17 cellular contexts compared by ENCODE assay signal in the genomic region with DNA sequence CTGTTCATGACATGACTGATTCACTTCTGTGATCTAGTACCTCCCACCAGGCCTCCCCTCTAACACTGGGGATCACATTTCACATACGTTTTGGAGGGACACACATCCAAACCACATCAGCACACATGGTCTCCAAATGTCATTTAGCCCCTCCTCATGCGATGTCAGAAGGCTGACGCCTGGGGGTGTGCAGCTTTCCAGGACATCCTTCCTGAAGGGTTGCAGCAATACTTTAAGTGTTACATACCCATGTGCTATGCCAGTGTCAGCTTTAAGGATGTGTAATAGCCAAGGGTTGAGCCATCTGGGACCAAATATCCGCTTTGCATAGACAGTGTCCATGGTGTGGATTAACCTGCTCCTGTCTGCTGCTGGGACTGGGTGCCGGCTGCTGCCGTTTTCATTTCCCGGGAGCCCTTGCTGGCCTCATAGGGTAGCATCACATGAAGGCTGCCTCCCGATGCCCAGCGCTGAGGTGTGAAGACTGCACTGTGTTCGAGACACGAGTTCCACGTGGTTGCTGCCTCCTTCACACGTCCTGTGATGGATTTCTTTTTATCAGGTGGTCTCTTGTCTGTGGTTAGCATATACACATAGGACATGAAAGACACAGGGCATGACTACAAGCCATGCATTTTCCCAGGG.
DNase-seq lines count a peak whose midpoint lies in the region; ATAC-seq and TF ChIP-seq lines count a peak whose summit lies in the region.
"Had no signal": no experiment of that assay in that cellular context is flagged by ENCODE, and none has a peak within 500 bp of the region (broad histone marks: within the 10 kb centered on the region; RNA-seq: fewer than 3 reads in every experiment).

No MANE protein-coding gene starts in this region.

- H3K27me3 ChIP-seq in Panc1 (ENCODE audit: control insufficient read depth, insufficient read depth, low read length) (no peaks in the 10 kb centered on the region), fibroblast of lung (ENCODE audit: control insufficient read depth, insufficient read depth, low read length) (no peaks in the 10 kb centered on the region), skeletal muscle satellite cell (ENCODE audit: control insufficient read depth, insufficient read depth, low read length) (no peaks in the 10 kb centered on the region), transverse colon (no peaks in the 10 kb centered on the region)
- H3K27me3 ChIP-seq: adrenal gland, BE2C, SJSA1 had no signal

- H3K79me2 ChIP-seq in fibroblast of lung (ENCODE audit: control insufficient read depth, insufficient read depth, low read length) = no peaks in the 10 kb centered on the region

- 87 to 94% methylated on average over 3 to 13 of the region's 13 CpGs for WGBS in transverse colon (ENCODE audit: low coverage in 1 of 2), 2 donors

- H2AFZ ChIP-seq in fibroblast of lung (ENCODE audit: low read length) = no peak overlapping the region

- ATAC-seq in Panc1 = peak; percentile 51
- ATAC-seq: GM12878 had no signal

- peak; percentile 71 for DNase-seq in EH (ENCODE audit: low read depth)
- DNase-seq in Panc1 (ENCODE audit: low read depth, low spot score) = no peak
- DNase-seq in fibroblast of lung (ENCODE audit: low read depth in 2 of 2) = peak; percentile 27 to 32
- DNase-seq in activated CD8-positive, alpha-beta memory T cell treated with anti-CD3 and anti-CD28 coated beads, Interleukin-2, amount 50 U/mL, for 4 hours = no peak
- DNase-seq in nucleus accumbens (lab: John Stamatoyannopoulos, UW) = no peak
- DNase-seq in NK-92 treated with Interleukin-12 subunit alpha and Interleukin-12 subunit beta, amount 100 ng/mL, for 24 hours (lab: John Stamatoyannopoulos, UW) = no peak
- no peak for DNase-seq in transverse colon
- DNase-seq: adrenal gland; effector memory CD4-positive, alpha-beta T cell; NCI-H748 treated with DMSO at 0.1 percent for 48 hours; OCI-M1; T-helper 9 cell had no signal

- H3K9me3 ChIP-seq in Panc1 (ENCODE audit: control insufficient read depth, insufficient read depth, low read depth, low read length) (no peaks in the 10 kb centered on the region), fibroblast of lung (ENCODE audit: control insufficient read depth, insufficient read depth, low read depth, low read length) (no peaks in the 10 kb centered on the region), skeletal muscle satellite cell (replicated peaks; ENCODE audit: low read length) (no peaks in the 10 kb centered on the region), transverse colon (no peaks in the 10 kb centered on the region)
- H3K9me3 ChIP-seq: adrenal gland, BE2C, SJSA1 had no signal

- POLR2A ChIA-PET in Panc1 (lab: Charles Lee) = no interaction called here

- no TSS peak for BruUV-seq in Panc1 (replicated peaks; lab: Mats Ljungman, UMichigan)

- H3K4me1 ChIP-seq in Panc1 (ENCODE audit: control insufficient read depth, insufficient read depth, low read length) = no peaks in the 10 kb centered on the region
- no peaks in the 10 kb centered on the region for H3K4me1 ChIP-seq in fibroblast of lung (ENCODE audit: control insufficient read depth, extremely low read depth, insufficient read depth, low read length)
- peaks cover 23% of the 10 kb centered on the region for H3K4me1 ChIP-seq in skeletal muscle satellite cell (ENCODE audit: control insufficient read depth, insufficient read depth, low read length)
- no peaks in the 10 kb centered on the region for H3K4me1 ChIP-seq in transverse colon

- H4K20me1 ChIP-seq in fibroblast of lung (ENCODE audit: control insufficient read depth, extremely low read depth, insufficient read depth, low read length) = no peaks in the 10 kb centered on the region

- CTCF ChIA-PET in Panc1 (lab: Charles Lee) = no interaction called here

- intact Hi-C loops in Panc1 (cut with micrococcal nuclease; ENCODE audit: unreplicated experiment) (no loop called here), transverse colon (cut with DNase I; ENCODE audit: low total_unique reads) (no loop called here)

- H3K4me3 ChIP-seq in Panc1 (ENCODE audit: low read depth in 2 of 2, low read length in 2 of 2) = no peak overlapping the region
- H3K4me3 ChIP-seq in fibroblast of lung (replicated peaks in 1 of 4; ENCODE audit: control extremely low read depth in 1 of 4, insufficient read depth in 1 of 4, low read depth in 3 of 4, low read length in 4 of 4) = no peak overlapping the region
- peak overlapping the region; percentile 11 for H3K4me3 ChIP-seq in skeletal muscle satellite cell (ENCODE audit: low read length)
- H3K4me3 ChIP-seq in transverse colon = no peak overlapping the region
- H3K4me3 ChIP-seq: adrenal gland, GM12878, SJSA1 had no signal

- no peak overlapping the region for H3K9ac ChIP-seq in fibroblast of lung (ENCODE audit: insufficient read depth, low read length)
- H3K9ac ChIP-seq in skeletal muscle satellite cell (ENCODE audit: low read depth, low read length) = peak overlapping the region; percentile 5

- no peak for TF ChIP-seq EP300 in transverse colon (IDR thresholded peaks at IDR 0.05; ENCODE audit: low read depth)

- no peak for TF ChIP-seq CTCF in Panc1 (IDR thresholded peaks at IDR 0.05)
- no peak for TF ChIP-seq CTCF in fibroblast of lung (conservative IDR thresholded peaks at IDR 0.05 in 1 of 2, IDR thresholded peaks at IDR 0.05 in 1 of 2; ENCODE audit: low read depth in 1 of 2, low read length in 2 of 2)
- TF ChIP-seq CTCF in transverse colon (IDR thresholded peaks at IDR 0.05) = no peak

- H3K4me2 ChIP-seq in fibroblast of lung (ENCODE audit: extremely low read depth, insufficient read depth, low read length) (peak overlapping the region; percentile 13), skeletal muscle satellite cell (ENCODE audit: low read length) (peak overlapping the region; percentile 77)

- in situ Hi-C loops in Panc1 (cut with HindIII; ENCODE audit: low pct_unique_long_range_greater_than_20kb, low sequenced_read_pairs) = no loop called here
- in situ Hi-C loops in transverse colon (cut with MboI; ENCODE audit: low pct_ligation_motif_present in 1 of 4, low pct_unique_long_range_greater_than_20kb in 1 of 4, low sequenced_read_pairs in 3 of 4) = no loop called here

- H3K36me3 ChIP-seq in Panc1 (ENCODE audit: control insufficient read depth, insufficient read depth, low read length) = no peaks in the 10 kb centered on the region
- H3K36me3 ChIP-seq in fibroblast of lung (ENCODE audit: control insufficient read depth, insufficient read depth, low read length) = no peaks in the 10 kb centered on the region
- no peaks in the 10 kb centered on the region for H3K36me3 ChIP-seq in skeletal muscle satellite cell (ENCODE audit: insufficient read depth, low read length)
- H3K36me3 ChIP-seq in transverse colon = no peaks in the 10 kb centered on the region
- H3K36me3 ChIP-seq: adrenal gland, BE2C, SJSA1 had no signal

- TF ChIP-seq POLR2A in transverse colon (IDR thresholded peaks at IDR 0.05) = no peak

- H3K27ac ChIP-seq in Panc1 (ENCODE audit: low read length) = no peak overlapping the region
- H3K27ac ChIP-seq in fibroblast of lung (ENCODE audit: insufficient read depth, low read length) = no peak overlapping the region
- H3K27ac ChIP-seq in transverse colon = peak overlapping the region in 1 of 4 donors; percentile 52
- H3K27ac ChIP-seq: adrenal gland, foreskin keratinocyte, SJSA1 had no signal

Comparison
In these comparisons a context has a peak if more than half of its experiments do, and no peak if none do; other contexts are left out.
1. DNase-seq: peak in EH (single experiment) and fibroblast of lung (2 of 2); none in Panc1 (single experiment), activated CD8-positive, alpha-beta memory T cell treated with anti-CD3 and anti-CD28 coated beads, Interleukin-2, amount 50 U/mL, for 4 hours (single experiment), nucleus accumbens (0 of 56), NK-92 treated with Interleukin-12 subunit alpha and Interleukin-12 subunit beta, amount 100 ng/mL, for 24 hours (single experiment) and transverse colon (single experiment).